2 cellular contexts compared by ENCODE assay signal in the genomic region with DNA sequence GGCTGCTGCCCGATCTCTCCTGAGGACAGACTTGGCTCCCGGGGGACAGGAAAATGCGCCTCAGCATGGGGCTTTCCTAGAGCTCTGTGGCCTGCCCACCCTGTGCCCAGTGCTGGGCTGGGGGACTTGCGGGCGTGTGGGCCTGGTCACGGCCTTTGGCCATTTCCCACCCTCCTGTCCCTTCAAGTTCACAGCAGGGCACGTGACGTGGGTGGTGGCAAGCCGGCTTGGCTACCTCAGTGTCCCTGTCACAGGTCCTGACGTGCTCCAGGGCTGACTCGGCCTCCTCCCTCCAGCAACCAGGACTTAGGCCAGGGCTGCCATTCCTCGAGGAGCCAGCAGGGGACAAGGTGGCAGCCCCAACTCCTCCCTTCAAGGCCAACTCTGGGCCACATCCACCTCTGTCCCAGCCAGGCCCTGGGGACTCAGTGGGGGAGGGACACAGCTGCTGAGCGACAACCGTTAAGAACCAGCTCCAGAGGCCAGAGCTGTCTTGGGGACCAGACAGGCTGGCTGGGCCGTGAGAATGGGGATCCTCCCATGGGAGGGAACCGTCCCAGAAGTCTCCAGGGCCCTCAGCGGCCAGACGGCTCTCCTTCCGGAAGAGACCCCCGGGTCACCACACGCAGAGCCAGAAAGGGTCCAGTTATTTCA.
TF ChIP-seq lines count a peak whose summit lies in the region.

No MANE protein-coding gene starts in this region.

TF ChIP-seq in HEK293T, 16 proteins besides CTCF, POLR2A, EP300 and RAD21:
- TF ChIP-seq SUZ12 (IDR thresholded peaks at IDR 0.05), result no peak
- TF ChIP-seq, protein P1, sequence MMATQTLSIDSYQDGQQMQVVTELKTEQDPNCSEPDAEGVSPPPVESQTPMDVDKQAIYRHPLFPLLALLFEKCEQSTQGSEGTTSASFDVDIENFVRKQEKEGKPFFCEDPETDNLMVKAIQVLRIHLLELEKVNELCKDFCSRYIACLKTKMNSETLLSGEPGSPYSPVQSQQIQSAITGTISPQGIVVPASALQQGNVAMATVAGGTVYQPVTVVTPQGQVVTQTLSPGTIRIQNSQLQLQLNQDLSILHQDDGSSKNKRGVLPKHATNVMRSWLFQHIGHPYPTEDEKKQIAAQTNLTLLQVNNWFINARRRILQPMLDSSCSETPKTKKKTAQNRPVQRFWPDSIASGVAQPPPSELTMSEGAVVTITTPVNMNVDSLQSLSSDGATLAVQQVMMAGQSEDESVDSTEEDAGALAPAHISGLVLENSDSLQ (IDR thresholded peaks at IDR 0.05), result no peak
- TF ChIP-seq ARNT (IDR thresholded peaks at IDR 0.05), result no peak
- TF ChIP-seq HDGF (IDR thresholded peaks at IDR 0.05; ENCODE audit: borderline replicate concordance), result peak; percentile 61; the same call in 1 of the 2 replicates

TF ChIP-seq in HepG2, 621 proteins besides CTCF, POLR2A, EP300 and RAD21 (continues in another document):
- TF ChIP-seq ZNF484 (CRISPR knock-in tag; IDR thresholded peaks at IDR 0.05; ENCODE audit: borderline replicate concordance, low read depth) (no peak), SOX6 (IDR thresholded peaks at IDR 0.05) (no peak), SOX6 (CRISPR knock-in tag; IDR thresholded peaks at IDR 0.05) (peak; percentile 45), CHD4 (IDR thresholded peaks at IDR 0.05; ENCODE audit: borderline replicate concordance, low read length) (peak; percentile 56; the same call in 1 of the 2 replicates), MZF1 (CRISPR knock-in tag; IDR thresholded peaks at IDR 0.05; ENCODE audit: borderline replicate concordance) (0 out of 2 replicates have a peak, but pooled peaks have one; percentile 72), SIX4 (CRISPR knock-in tag; IDR thresholded peaks at IDR 0.05) (no peak), SP1 (IDR thresholded peaks at IDR 0.05) (no peak), SP1 (CRISPR knock-in tag; IDR thresholded peaks at IDR 0.05) (peak; percentile 75), FOXC1 (CRISPR knock-in tag; IDR thresholded peaks at IDR 0.05; ENCODE audit: borderline replicate concordance) (no peak), NFIB (CRISPR knock-in tag; IDR thresholded peaks at IDR 0.05; ENCODE audit: borderline replicate concordance) (no peak), SSRP1 (CRISPR knock-in tag; IDR thresholded peaks at IDR 0.05) (peak; percentile 45; the same call in 1 of the 2 replicates), PHB2 (IDR thresholded peaks at IDR 0.05; ENCODE audit: partially characterized antibody) (no peak), HDAC6 (IDR thresholded peaks at IDR 0.05; ENCODE audit: low read depth, low read length) (no peak), NKX3-1 (CRISPR knock-in tag; IDR thresholded peaks at IDR 0.05) (no peak), FOXJ3 (CRISPR knock-in tag; IDR thresholded peaks at IDR 0.05; ENCODE audit: borderline replicate concordance) (no peak), NCOA1 (CRISPR knock-in tag; IDR thresholded peaks at IDR 0.05) (0 out of 2 replicates have a peak, but pooled peaks have one; percentile 40), PLRG1 (conservative IDR thresholded peaks at IDR 0.05) (no peak), ZBTB7B (CRISPR knock-in tag; IDR thresholded peaks at IDR 0.05) (peak; percentile 88), ZNF605 (CRISPR knock-in tag; IDR thresholded peaks at IDR 0.05) (peak; percentile 93), ZC3H13 (CRISPR knock-in tag; IDR thresholded peaks at IDR 0.05) (peak; percentile 80; the same call in 1 of the 2 replicates), NRL (CRISPR knock-in tag; IDR thresholded peaks at IDR 0.05; ENCODE audit: borderline replicate concordance) (peak; percentile 78), ZNF282 (IDR thresholded peaks at IDR 0.05; ENCODE audit: partially characterized antibody) (no peak), FOXP1 (IDR thresholded peaks at IDR 0.05) (no peak), FOXP1 (CRISPR knock-in tag; IDR thresholded peaks at IDR 0.05) (0 out of 2 replicates have a peak, but pooled peaks have one; percentile 4), NR2F2 (IDR thresholded peaks at IDR 0.05; ENCODE audit: borderline replicate concordance, low read depth) (no peak), ZSCAN29 (CRISPR knock-in tag; conservative IDR thresholded peaks at IDR 0.05) (peak; percentile 55; the same call in 1 of the 2 replicates), ZNF34 (CRISPR knock-in tag; IDR thresholded peaks at IDR 0.05; ENCODE audit: borderline replicate concordance) (no peak), ZSCAN20 (CRISPR knock-in tag; IDR thresholded peaks at IDR 0.05; ENCODE audit: borderline replicate concordance) (no peak), JUND (CRISPR knock-in tag; IDR thresholded peaks at IDR 0.05) (0 out of 2 replicates have a peak, but pooled peaks have one; percentile 7), SP2 (CRISPR knock-in tag; IDR thresholded peaks at IDR 0.05) (no peak; the same call in 1 of the 2 replicates), ZNF546 (CRISPR knock-in tag; conservative IDR thresholded peaks at IDR 0.05) (no peak; the same call in 1 of the 2 replicates), FOXO1 (CRISPR knock-in tag; IDR thresholded peaks at IDR 0.05) (peak; percentile 55; the same call in 1 of the 2 replicates), SRF (IDR thresholded peaks at IDR 0.05; ENCODE audit: low read depth, low read length) (no peak), CREM (IDR thresholded peaks at IDR 0.05) (no peak; the same call in 1 of the 2 replicates), CREM (CRISPR knock-in tag; IDR thresholded peaks at IDR 0.05) (no peak), HDAC2 (CRISPR knock-in tag; IDR thresholded peaks at IDR 0.05) (peak; percentile 77), ZNF577 (CRISPR knock-in tag; IDR thresholded peaks at IDR 0.05; ENCODE audit: borderline replicate concordance, low read depth) (no peak), ZBTB38 (CRISPR knock-in tag; IDR thresholded peaks at IDR 0.05) (peak; percentile 84; the same call in 1 of the 2 replicates), ZFP36L1 (CRISPR knock-in tag; IDR thresholded peaks at IDR 0.05) (no peak), SALL2 (CRISPR knock-in tag; IDR thresholded peaks at IDR 0.05) (peak; percentile 80; the same call in 1 of the 2 replicates), ZNF24 (IDR thresholded peaks at IDR 0.05) (no peak)
- TF ChIP-seq, protein P2, sequence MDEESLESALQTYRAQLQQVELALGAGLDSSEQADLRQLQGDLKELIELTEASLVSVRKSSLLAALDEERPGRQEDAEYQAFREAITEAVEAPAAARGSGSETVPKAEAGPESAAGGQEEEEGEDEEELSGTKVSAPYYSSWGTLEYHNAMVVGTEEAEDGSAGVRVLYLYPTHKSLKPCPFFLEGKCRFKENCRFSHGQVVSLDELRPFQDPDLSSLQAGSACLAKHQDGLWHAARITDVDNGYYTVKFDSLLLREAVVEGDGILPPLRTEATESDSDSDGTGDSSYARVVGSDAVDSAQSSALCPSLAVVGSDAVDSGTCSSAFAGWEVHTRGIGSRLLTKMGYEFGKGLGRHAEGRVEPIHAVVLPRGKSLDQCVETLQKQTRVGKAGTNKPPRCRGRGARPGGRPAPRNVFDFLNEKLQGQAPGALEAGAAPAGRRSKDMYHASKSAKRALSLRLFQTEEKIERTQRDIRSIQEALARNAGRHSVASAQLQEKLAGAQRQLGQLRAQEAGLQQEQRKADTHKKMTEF (CRISPR knock-in tag; IDR thresholded peaks at IDR 0.05), result peak; percentile 72
- TF ChIP-seq, protein P3, sequence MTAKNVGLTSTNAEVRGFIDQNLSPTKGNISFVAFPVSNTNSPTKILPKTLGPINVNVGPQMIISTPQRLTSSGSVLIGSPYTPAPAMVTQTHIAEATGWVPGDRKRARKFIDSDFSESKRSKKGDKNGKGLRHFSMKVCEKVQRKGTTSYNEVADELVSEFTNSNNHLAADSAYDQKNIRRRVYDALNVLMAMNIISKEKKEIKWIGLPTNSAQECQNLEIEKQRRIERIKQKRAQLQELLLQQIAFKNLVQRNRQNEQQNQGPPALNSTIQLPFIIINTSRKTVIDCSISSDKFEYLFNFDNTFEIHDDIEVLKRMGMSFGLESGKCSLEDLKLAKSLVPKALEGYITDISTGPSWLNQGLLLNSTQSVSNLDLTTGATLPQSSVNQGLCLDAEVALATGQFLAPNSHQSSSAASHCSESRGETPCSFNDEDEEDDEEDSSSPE (CRISPR knock-in tag; IDR thresholded peaks at IDR 0.05), result no peak
- TF ChIP-seq, protein P4, sequence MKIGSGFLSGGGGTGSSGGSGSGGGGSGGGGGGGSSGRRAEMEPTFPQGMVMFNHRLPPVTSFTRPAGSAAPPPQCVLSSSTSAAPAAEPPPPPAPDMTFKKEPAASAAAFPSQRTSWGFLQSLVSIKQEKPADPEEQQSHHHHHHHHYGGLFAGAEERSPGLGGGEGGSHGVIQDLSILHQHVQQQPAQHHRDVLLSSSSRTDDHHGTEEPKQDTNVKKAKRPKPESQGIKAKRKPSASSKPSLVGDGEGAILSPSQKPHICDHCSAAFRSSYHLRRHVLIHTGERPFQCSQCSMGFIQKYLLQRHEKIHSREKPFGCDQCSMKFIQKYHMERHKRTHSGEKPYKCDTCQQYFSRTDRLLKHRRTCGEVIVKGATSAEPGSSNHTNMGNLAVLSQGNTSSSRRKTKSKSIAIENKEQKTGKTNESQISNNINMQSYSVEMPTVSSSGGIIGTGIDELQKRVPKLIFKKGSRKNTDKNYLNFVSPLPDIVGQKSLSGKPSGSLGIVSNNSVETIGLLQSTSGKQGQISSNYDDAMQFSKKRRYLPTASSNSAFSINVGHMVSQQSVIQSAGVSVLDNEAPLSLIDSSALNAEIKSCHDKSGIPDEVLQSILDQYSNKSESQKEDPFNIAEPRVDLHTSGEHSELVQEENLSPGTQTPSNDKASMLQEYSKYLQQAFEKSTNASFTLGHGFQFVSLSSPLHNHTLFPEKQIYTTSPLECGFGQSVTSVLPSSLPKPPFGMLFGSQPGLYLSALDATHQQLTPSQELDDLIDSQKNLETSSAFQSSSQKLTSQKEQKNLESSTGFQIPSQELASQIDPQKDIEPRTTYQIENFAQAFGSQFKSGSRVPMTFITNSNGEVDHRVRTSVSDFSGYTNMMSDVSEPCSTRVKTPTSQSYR (CRISPR knock-in tag; IDR thresholded peaks at IDR 0.05; ENCODE audit: borderline replicate concordance), result peak; percentile 95
- TF ChIP-seq, protein P5, sequence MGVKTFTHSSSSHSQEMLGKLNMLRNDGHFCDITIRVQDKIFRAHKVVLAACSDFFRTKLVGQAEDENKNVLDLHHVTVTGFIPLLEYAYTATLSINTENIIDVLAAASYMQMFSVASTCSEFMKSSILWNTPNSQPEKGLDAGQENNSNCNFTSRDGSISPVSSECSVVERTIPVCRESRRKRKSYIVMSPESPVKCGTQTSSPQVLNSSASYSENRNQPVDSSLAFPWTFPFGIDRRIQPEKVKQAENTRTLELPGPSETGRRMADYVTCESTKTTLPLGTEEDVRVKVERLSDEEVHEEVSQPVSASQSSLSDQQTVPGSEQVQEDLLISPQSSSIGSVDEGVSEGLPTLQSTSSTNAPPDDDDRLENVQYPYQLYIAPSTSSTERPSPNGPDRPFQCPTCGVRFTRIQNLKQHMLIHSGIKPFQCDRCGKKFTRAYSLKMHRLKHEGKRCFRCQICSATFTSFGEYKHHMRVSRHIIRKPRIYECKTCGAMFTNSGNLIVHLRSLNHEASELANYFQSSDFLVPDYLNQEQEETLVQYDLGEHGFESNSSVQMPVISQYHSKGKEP (CRISPR knock-in tag; IDR thresholded peaks at IDR 0.05), result no peak; the same call in 1 of the 2 replicates
- TF ChIP-seq, protein P6, sequence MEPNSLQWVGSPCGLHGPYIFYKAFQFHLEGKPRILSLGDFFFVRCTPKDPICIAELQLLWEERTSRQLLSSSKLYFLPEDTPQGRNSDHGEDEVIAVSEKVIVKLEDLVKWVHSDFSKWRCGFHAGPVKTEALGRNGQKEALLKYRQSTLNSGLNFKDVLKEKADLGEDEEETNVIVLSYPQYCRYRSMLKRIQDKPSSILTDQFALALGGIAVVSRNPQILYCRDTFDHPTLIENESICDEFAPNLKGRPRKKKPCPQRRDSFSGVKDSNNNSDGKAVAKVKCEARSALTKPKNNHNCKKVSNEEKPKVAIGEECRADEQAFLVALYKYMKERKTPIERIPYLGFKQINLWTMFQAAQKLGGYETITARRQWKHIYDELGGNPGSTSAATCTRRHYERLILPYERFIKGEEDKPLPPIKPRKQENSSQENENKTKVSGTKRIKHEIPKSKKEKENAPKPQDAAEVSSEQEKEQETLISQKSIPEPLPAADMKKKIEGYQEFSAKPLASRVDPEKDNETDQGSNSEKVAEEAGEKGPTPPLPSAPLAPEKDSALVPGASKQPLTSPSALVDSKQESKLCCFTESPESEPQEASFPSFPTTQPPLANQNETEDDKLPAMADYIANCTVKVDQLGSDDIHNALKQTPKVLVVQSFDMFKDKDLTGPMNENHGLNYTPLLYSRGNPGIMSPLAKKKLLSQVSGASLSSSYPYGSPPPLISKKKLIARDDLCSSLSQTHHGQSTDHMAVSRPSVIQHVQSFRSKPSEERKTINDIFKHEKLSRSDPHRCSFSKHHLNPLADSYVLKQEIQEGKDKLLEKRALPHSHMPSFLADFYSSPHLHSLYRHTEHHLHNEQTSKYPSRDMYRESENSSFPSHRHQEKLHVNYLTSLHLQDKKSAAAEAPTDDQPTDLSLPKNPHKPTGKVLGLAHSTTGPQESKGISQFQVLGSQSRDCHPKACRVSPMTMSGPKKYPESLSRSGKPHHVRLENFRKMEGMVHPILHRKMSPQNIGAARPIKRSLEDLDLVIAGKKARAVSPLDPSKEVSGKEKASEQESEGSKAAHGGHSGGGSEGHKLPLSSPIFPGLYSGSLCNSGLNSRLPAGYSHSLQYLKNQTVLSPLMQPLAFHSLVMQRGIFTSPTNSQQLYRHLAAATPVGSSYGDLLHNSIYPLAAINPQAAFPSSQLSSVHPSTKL (CRISPR knock-in tag; IDR thresholded peaks at IDR 0.05), result peak; percentile 44
- TF ChIP-seq, protein P7, sequence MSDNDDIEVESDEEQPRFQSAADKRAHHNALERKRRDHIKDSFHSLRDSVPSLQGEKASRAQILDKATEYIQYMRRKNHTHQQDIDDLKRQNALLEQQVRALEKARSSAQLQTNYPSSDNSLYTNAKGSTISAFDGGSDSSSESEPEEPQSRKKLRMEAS (IDR thresholded peaks at IDR 0.05), result peak; percentile 87
- TF ChIP-seq, protein P8, sequence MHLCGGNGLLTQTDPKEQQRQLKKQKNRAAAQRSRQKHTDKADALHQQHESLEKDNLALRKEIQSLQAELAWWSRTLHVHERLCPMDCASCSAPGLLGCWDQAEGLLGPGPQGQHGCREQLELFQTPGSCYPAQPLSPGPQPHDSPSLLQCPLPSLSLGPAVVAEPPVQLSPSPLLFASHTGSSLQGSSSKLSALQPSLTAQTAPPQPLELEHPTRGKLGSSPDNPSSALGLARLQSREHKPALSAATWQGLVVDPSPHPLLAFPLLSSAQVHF (CRISPR knock-in tag; IDR thresholded peaks at IDR 0.05), result no peak
- TF ChIP-seq, protein P9, sequence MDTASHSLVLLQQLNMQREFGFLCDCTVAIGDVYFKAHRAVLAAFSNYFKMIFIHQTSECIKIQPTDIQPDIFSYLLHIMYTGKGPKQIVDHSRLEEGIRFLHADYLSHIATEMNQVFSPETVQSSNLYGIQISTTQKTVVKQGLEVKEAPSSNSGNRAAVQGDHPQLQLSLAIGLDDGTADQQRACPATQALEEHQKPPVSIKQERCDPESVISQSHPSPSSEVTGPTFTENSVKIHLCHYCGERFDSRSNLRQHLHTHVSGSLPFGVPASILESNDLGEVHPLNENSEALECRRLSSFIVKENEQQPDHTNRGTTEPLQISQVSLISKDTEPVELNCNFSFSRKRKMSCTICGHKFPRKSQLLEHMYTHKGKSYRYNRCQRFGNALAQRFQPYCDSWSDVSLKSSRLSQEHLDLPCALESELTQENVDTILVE (CRISPR knock-in tag; IDR thresholded peaks at IDR 0.05), result peak; percentile 89
